ENCODE assay signal across 8 cellular contexts in genomic region chr14:75459099-75459741, GRCh38. TPM values are rescaled to one million over a fixed set of nuclear protein-coding genes. Genes with fewer than 3 reads are reported as not detected.
DNase-seq lines count a peak whose midpoint lies in the region; ATAC-seq, FAIRE-seq and TF ChIP-seq lines count a peak whose summit lies in the region.

No MANE protein-coding gene starts in this region.

- TF ChIP-seq CTCF in cardiac muscle cell (IDR thresholded peaks at IDR 0.05; ENCODE audit: low read depth, low read length) (no peak), pancreas (IDR thresholded peaks at IDR 0.05) (peak in 2 of 4 donors; percentile 10 to 27)

- no peak for TF ChIP-seq POLR2A in H54 (IDR thresholded peaks at IDR 0.05; ENCODE audit: low read depth, low read length)

- H3K9me3 ChIP-seq in cardiac muscle cell (ENCODE audit: low read depth) (no peaks in the 10 kb centered on the region), pancreas (no peaks in the 10 kb centered on the region)

- H3K27me3 ChIP-seq in H7 (ENCODE audit: control insufficient read depth, insufficient read depth, low read length) (no peaks in the 10 kb centered on the region), cardiac muscle cell (no peaks in the 10 kb centered on the region), pancreas (no peaks in the 10 kb centered on the region)

- peak overlapping the region; percentile 6 for H3K27ac ChIP-seq in cardiac muscle cell
- H3K27ac ChIP-seq in pancreas: peak overlapping the region; percentile 79 to 92 (median 82)

- no peak overlapping the region for H3K4me3 ChIP-seq in H7 (ENCODE audit: insufficient read depth, low read depth, low read length)
- no peak overlapping the region for H3K4me3 ChIP-seq in cardiac muscle cell
- no peak overlapping the region for H3K4me3 ChIP-seq in pancreas

- peak; percentile 67 for DNase-seq in H7
- DNase-seq in NOMO-1 treated with dmso at 0.1 percent for 144 hours (lab: John Stamatoyannopoulos, UW; ENCODE audit: unreplicated experiment): peak; percentile 79
- no peak for DNase-seq in cardiac muscle cell (ENCODE audit: low read depth in 1 of 2, low spot score in 1 of 2)
- DNase-seq in pancreas: peak in 5 of 6 donors; percentile 89 to 95 (median 91)
- no peak for DNase-seq in central memory CD4-positive, alpha-beta T cell
- DNase-seq in H54 (ENCODE audit: insufficient read length, low spot score): no peak
- DNase-seq in NCI-H1092 (lab: John Stamatoyannopoulos, UW): no peak

- 28 to 30% methylated on average over 12 of the region's 12 CpGs for WGBS in pancreas, 2 donors

- peaks cover 13% of the 10 kb centered on the region for H3K36me3 ChIP-seq in H7 (replicated peaks; ENCODE audit: control insufficient read depth, insufficient read depth, low read length)
- no peaks in the 10 kb centered on the region for H3K36me3 ChIP-seq in cardiac muscle cell
- peaks cover 0 to 16% (median 0%) of the 10 kb centered on the region in 3 donors for H3K36me3 ChIP-seq in pancreas

- FAIRE-seq in pancreas (lab: Jason Lieb, UNC) (no peak), H54 (lab: Jason Lieb, UNC) (no peak)

- intact Hi-C loops in pancreas (cut with DNase I): no loop called here

- peaks cover 10% of the 10 kb centered on the region for H3K4me1 ChIP-seq in cardiac muscle cell (ENCODE audit: low read depth)
- peaks cover 11 to 45% (median 34%) of the 10 kb centered on the region in 3 donors for H3K4me1 ChIP-seq in pancreas

- ATAC-seq in pancreas (peak; percentile 85 to 88 (median 86)), GM19324 (IDR thresholded peaks at IDR 0.05; ENCODE audit: low FRiP score, unreplicated experiment) (no peak)

RNA-seq across cellular contexts. Expression of gene JDP2, which starts 31.4 kb away (rescaled TPM):
- 30.2 and 37.9 TPM in 2 replicates for total RNA-seq in H7 (2014; rRNA removed; shearing (Covaris generic))
- total RNA-seq in cardiac muscle cell (15.2 and 22.0 TPM in 2 replicates), pancreas (10 to 100 TPM in 3 of 6 donors, 1 to 10 TPM in 3; 6.6 to 25.8 (median 9.7) TPM)
- polyA plus RNA-seq in cardiac muscle cell (9.7 and 12.5 TPM in 2 replicates), pancreas (10 to 100 TPM; 12.5 to 13.1 TPM)

Comparison
In these comparisons a context has a peak if more than half of its experiments do, and no peak if none do; other contexts are left out.
1. DNase-seq: peak in H7 (single experiment), NOMO-1 treated with dmso at 0.1 percent for 144 hours (single experiment) and pancreas (5 of 6); none in cardiac muscle cell (0 of 2), central memory CD4-positive, alpha-beta T cell (single experiment), H54 (single experiment) and NCI-H1092 (single experiment).